ENCODE assay signal across 1 cellular context in the genomic region with DNA sequence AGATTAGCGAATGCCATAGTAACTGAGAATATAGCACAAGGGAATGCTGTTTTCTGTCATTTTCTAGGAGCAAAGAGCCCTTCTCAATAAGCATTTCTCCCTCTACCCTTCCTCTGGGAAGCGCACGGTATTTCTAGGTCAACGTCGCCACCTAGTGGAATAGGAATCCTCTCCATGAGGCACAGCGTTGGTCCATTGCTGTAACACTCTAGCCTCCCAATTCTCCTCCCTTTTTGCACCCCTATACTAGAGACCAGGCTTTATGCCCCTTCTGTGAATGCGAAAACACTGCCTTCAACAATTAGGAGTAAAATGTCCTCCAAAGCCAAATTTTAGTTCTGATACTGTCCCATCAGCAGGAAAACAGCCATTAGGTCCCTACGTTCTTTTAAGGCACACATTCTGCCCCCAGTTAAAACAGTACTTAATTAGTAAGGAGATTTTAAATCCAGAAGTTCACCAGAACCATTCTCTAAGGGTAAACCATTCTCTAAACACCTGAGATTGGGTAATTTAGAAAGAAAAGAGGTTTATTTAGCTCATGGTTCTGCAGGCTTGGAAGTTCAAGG.
TF ChIP-seq lines count a peak whose summit lies in the region.

No MANE protein-coding gene starts in this region.

TF ChIP-seq in neural cell, 6 proteins besides CTCF, POLR2A, EP300 and RAD21 (continued from another document):
- no peak for TF ChIP-seq REST (IDR thresholded peaks at IDR 0.05; ENCODE audit: borderline replicate concordance)
TF ChIP-seq in neural cell: peak in this region for 1.
